In genomic region chr3:115758076-115758763, GRCh38 we compare ENCODE assay signal across 25 cellular contexts.
DNase-seq lines count a peak whose midpoint lies in the region; ATAC-seq, FAIRE-seq and TF ChIP-seq lines count a peak whose summit lies in the region.
"Had no signal": no experiment of that assay in that cellular context is flagged by ENCODE, and none has a peak within 500 bp of the region (broad histone marks: within the 10 kb centered on the region; RNA-seq: fewer than 3 reads in every experiment).

No MANE protein-coding gene starts in this region.

- POLR2A ChIA-PET in PC-3 (lab: Charles Lee; ENCODE audit: unreplicated experiment): no interaction called here

- H3K4me1 ChIP-seq in PC-3 (ENCODE audit: insufficient read depth, low read length): no peaks in the 10 kb centered on the region
- H3K4me1 ChIP-seq in osteoblast (ENCODE audit: insufficient read depth, low read length): no peaks in the 10 kb centered on the region
- H3K4me1 ChIP-seq: body of pancreas, gastroesophageal sphincter, testis had no signal

- H4K20me1 ChIP-seq in PC-3 (ENCODE audit: low read length) (no peaks in the 10 kb centered on the region), osteoblast (ENCODE audit: insufficient read depth, low read length) (no peaks in the 10 kb centered on the region)

- FAIRE-seq in frontal cortex (lab: Jason Lieb, UNC): no peak
- FAIRE-seq: colon, RCC 7860, small intestine had no signal

- H3K36me3 ChIP-seq in PC-3 (ENCODE audit: low read depth, low read length): no peaks in the 10 kb centered on the region
- H3K36me3 ChIP-seq in osteoblast (ENCODE audit: insufficient read depth, low read length): no peaks in the 10 kb centered on the region
- H3K36me3 ChIP-seq: gastroesophageal sphincter had no signal

- BruUV-seq in PC-3 (replicated peaks; lab: Mats Ljungman, UMichigan): no TSS peak

- H3K27ac ChIP-seq in PC-3 (ENCODE audit: low read length): no peak overlapping the region
- no peak overlapping the region for H3K27ac ChIP-seq in osteoblast (ENCODE audit: low read depth, low read length)
- H3K27ac ChIP-seq: body of pancreas, gastroesophageal sphincter, SK-N-MC, testis had no signal

- no peak overlapping the region for H3K9ac ChIP-seq in PC-3 (ENCODE audit: low read length)

- H3K4me3 ChIP-seq in PC-3 (ENCODE audit: low read length) (no peak overlapping the region), osteoblast (ENCODE audit: insufficient read depth, low read length) (no peak overlapping the region)
- H3K4me3 ChIP-seq: body of pancreas, gastroesophageal sphincter, SK-N-MC, testis had no signal

- H3K79me2 ChIP-seq in PC-3 (ENCODE audit: low read length) (no peaks in the 10 kb centered on the region), osteoblast (ENCODE audit: insufficient read depth, low read length) (no peaks in the 10 kb centered on the region)

- CTCF ChIA-PET in PC-3 (lab: Charles Lee): no interaction called here

- H3K4me2 ChIP-seq in PC-3 (ENCODE audit: low read length) (no peak overlapping the region), osteoblast (ENCODE audit: insufficient read depth, low read length) (peak overlapping the region; percentile 7)

- H3K9me2 ChIP-seq in PC-3 (replicated peaks; ENCODE audit: low read length): no peaks in the 10 kb centered on the region

- H2AFZ ChIP-seq in PC-3 (ENCODE audit: low read length) (no peak overlapping the region), osteoblast (ENCODE audit: low read length) (no peak overlapping the region)

- TF ChIP-seq CTCF in PC-3 (conservative IDR thresholded peaks at IDR 0.05; ENCODE audit: low read depth, low read length) (no peak), osteoblast (IDR thresholded peaks at IDR 0.05; ENCODE audit: extremely low read depth, low read depth, low read length) (no peak)

- no peaks in the 10 kb centered on the region for H3K9me3 ChIP-seq in PC-3 (ENCODE audit: low read length)
- H3K9me3 ChIP-seq in osteoblast (ENCODE audit: low read depth, low read length): no peaks in the 10 kb centered on the region
- H3K9me3 ChIP-seq: body of pancreas, testis had no signal

- intact Hi-C loops in PC-3 (cut with micrococcal nuclease): no loop called here

- DNase-seq in NCI-H1092 (lab: John Stamatoyannopoulos, UW) (peak; percentile 3), NCI-H2029 treated with DMSO at 0.1 percent for 48 hours (lab: John Stamatoyannopoulos, UW) (peak; percentile 30), PC-3 (peak; percentile 16), osteoblast (ENCODE audit: insufficient read length, low spot score, missing footprints) (no peak), D341Med (ENCODE audit: low spot score) (no peak), frontal cortex (ENCODE audit: low spot score in 2 of 2) (no peak)
- DNase-seq: activated CD4-positive, alpha-beta T cell treated with anti-CD3 and anti-CD28 coated beads, Interleukin-2, amount 50 U/mL, for 48 hours; activated CD8-positive, alpha-beta memory T cell treated with anti-CD3 and anti-CD28 coated beads, Interleukin-2, amount 50 U/mL, for 48 hours; activated naive CD8-positive, alpha-beta T cell treated with anti-CD3 and anti-CD28 coated beads for 36 hours; body of pancreas; CD4-positive, alpha-beta T cell; effector memory CD4-positive, alpha-beta T cell; HFFc6; NCI-H446 treated with DMSO at 0.1 percent for 48 hours; small intestine; stimulated activated CD4-positive, alpha-beta T cell treated with anti-CD3 and anti-CD28 coated beads, Interleukin-2, amount 100 ng/mL, for 48 hours; stimulated activated naive B cell treated with anti-CD40 and anti-IgM and Interleukin-4, amounts not matched to agents 10 μg/mL and 1 μg/mL and 100 μg/mL, for 72 hours; testis had no signal

- ATAC-seq in PC-3 (peak; percentile 43), GM21381 (IDR thresholded peaks at IDR 0.05; ENCODE audit: unreplicated experiment) (no peak)
- ATAC-seq: body of pancreas; esophagus mucosa; gastroesophageal sphincter; stimulated activated naive B cell treated with anti-CD40 and anti-IgM and Interleukin-4, amounts not matched to agents 10 μg/mL and 1 μg/mL and 100 μg/mL, for 72 hours; WTC11 had no signal

- no peaks in the 10 kb centered on the region for H3F3A ChIP-seq in PC-3 (ENCODE audit: low read length, unreplicated experiment)

- peaks cover 7% of the 10 kb centered on the region; the same call in 1 of the 2 replicates for H3K27me3 ChIP-seq in PC-3 (ENCODE audit: low read length)
- peaks cover 3% of the 10 kb centered on the region for H3K27me3 ChIP-seq in osteoblast (ENCODE audit: insufficient read depth, low read length)
- H3K27me3 ChIP-seq: body of pancreas, gastroesophageal sphincter, testis had no signal

Comparison
In these comparisons a context has a peak if more than half of its experiments do, and no peak if none do; other contexts are left out.
1. DNase-seq: peak in NCI-H1092 (single experiment), NCI-H2029 treated with DMSO at 0.1 percent for 48 hours (single experiment) and PC-3 (single experiment); none in osteoblast (single experiment), D341Med (single experiment) and frontal cortex (0 of 2).